In the genomic region with DNA sequence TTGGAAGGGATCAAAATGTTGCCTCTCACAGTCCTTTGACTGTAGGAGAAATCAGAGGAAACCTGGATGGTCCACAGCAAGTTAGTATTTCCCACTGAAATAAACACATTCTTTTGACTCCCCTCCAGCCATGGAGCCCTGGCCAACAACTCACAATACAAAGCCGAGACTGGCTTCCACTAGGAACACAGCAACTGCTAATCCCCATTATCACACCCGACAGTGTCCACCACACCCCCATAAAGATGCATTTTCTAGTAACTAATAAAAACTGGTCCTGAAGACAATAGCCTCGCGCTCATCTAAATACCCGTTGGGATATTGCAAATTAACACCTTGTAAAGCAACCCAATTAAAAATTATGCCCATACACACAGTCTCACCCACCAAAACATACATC, we compare ENCODE assay signal across 9 cellular contexts. TPM values are rescaled to one million over a fixed set of nuclear protein-coding genes. Genes with fewer than 3 reads are reported as not detected.
DNase-seq lines count a peak whose midpoint lies in the region; ATAC-seq and TF ChIP-seq lines count a peak whose summit lies in the region.
"Had no signal": no experiment of that assay in that cellular context is flagged by ENCODE, and none has a peak within 500 bp of the region (broad histone marks: within the 10 kb centered on the region; RNA-seq: fewer than 3 reads in every experiment).

No MANE protein-coding gene starts in this region.

- peaks cover 16% of the 10 kb centered on the region for H3K27me3 ChIP-seq in CD4-positive, alpha-beta memory T cell (ENCODE audit: insufficient read depth, low read length)
- H3K27me3 ChIP-seq in PC-3 (ENCODE audit: low read length) (peaks cover 16% of the 10 kb centered on the region), endocrine pancreas (ENCODE audit: control insufficient read depth, insufficient read depth, low read length) (no peaks in the 10 kb centered on the region), neuron (ENCODE audit: insufficient read depth, low read length) (no peaks in the 10 kb centered on the region)

- H3K27ac Mint-ChIP-seq in CD4-positive, alpha-beta memory T cell, result no peak overlapping the region

- POLR2A ChIA-PET in CD4-positive, alpha-beta memory T cell (lab: Charles Lee; ENCODE audit: partially characterized antibody), result no interaction called here
- POLR2A ChIA-PET in PC-3 (lab: Charles Lee; ENCODE audit: unreplicated experiment), result no interaction called here

- no peak for DNase-seq in CD4-positive, alpha-beta memory T cell
- DNase-seq in PC-3 (peak; percentile 22), NCI-H2196 (lab: John Stamatoyannopoulos, UW; ENCODE audit: unreplicated experiment) (no peak), LoVo (ENCODE audit: low spot score) (no peak)
- no peak for DNase-seq in stimulated activated CD4-positive, alpha-beta T cell treated with anti-CD3 and anti-CD28 coated beads, Interleukin-4, amount 100 ng/mL, for 24 hours
- DNase-seq: naive B cell had no signal

- peak overlapping the region; percentile 88 for H3K4me2 ChIP-seq in PC-3 (ENCODE audit: low read length)

- no peaks in the 10 kb centered on the region for H3K36me3 ChIP-seq in CD4-positive, alpha-beta memory T cell (ENCODE audit: insufficient read depth, low read length)
- H3K36me3 ChIP-seq in PC-3 (ENCODE audit: low read depth, low read length), result no peaks in the 10 kb centered on the region
- no peaks in the 10 kb centered on the region for H3K36me3 ChIP-seq in endocrine pancreas (ENCODE audit: control insufficient read depth, insufficient read depth, low read length)
- H3K36me3 ChIP-seq in neuron (ENCODE audit: insufficient read depth, low read length), result peaks cover 3% of the 10 kb centered on the region

- H3K4me1 Mint-ChIP-seq in CD4-positive, alpha-beta memory T cell, result peaks cover 4 to 17% (median 8%) of the 10 kb centered on the region in 4 donors

- intact Hi-C loops in CD4-positive, alpha-beta memory T cell (cut with micrococcal nuclease), result no loop called here
- intact Hi-C loops in PC-3 (cut with micrococcal nuclease), result loop anchor here (5.0 kb wide), 1 partner anchor 85 kb away; no protein-coding TSS in a partner anchor

- peaks cover 33% of the 10 kb centered on the region for H3K79me2 ChIP-seq in PC-3 (ENCODE audit: low read length)

- peaks cover 31 to 45% of the 10 kb centered on the region in 2 donors for H3K27me3 Mint-ChIP-seq in CD4-positive, alpha-beta memory T cell

- no peaks in the 10 kb centered on the region for H3K9me3 ChIP-seq in CD4-positive, alpha-beta memory T cell (ENCODE audit: control insufficient read depth in 1 of 2, low read length in 2 of 2)
- H3K9me3 ChIP-seq in PC-3 (ENCODE audit: low read length) (no peaks in the 10 kb centered on the region), endocrine pancreas (ENCODE audit: control insufficient read depth, low read length) (no peaks in the 10 kb centered on the region), neuron (ENCODE audit: low read length) (no peaks in the 10 kb centered on the region)

- no peaks in the 10 kb centered on the region for H3K36me3 Mint-ChIP-seq in CD4-positive, alpha-beta memory T cell
- H3K36me3 Mint-ChIP-seq: naive B cell had no signal

- peak overlapping the region; percentile 95 for H2AFZ ChIP-seq in PC-3 (ENCODE audit: low read length)
- peak overlapping the region; percentile 87 for H2AFZ ChIP-seq in neuron (ENCODE audit: low read depth, low read length)

- TF ChIP-seq CTCF in PC-3 (conservative IDR thresholded peaks at IDR 0.05; ENCODE audit: low read depth, low read length), result no peak

- no peak overlapping the region for H3K4me3 ChIP-seq in CD4-positive, alpha-beta memory T cell (ENCODE audit: low read length in 2 of 2)
- peak overlapping the region; percentile 82 for H3K4me3 ChIP-seq in PC-3 (ENCODE audit: low read length)
- peak overlapping the region; percentile 68 for H3K4me3 ChIP-seq in endocrine pancreas (ENCODE audit: control insufficient read depth, insufficient read depth, low read length)
- H3K4me3 ChIP-seq in neuron (ENCODE audit: low read length), result peak overlapping the region; percentile 95

- no peaks in the 10 kb centered on the region for H3K9me2 ChIP-seq in PC-3 (replicated peaks; ENCODE audit: low read length)

- peaks cover 4% of the 10 kb centered on the region for H3F3A ChIP-seq in PC-3 (ENCODE audit: low read length, unreplicated experiment)

- H3K4me1 ChIP-seq in CD4-positive, alpha-beta memory T cell (ENCODE audit: insufficient read depth, low read length), result no peaks in the 10 kb centered on the region
- H3K4me1 ChIP-seq in PC-3 (ENCODE audit: insufficient read depth, low read length) (peaks cover 32% of the 10 kb centered on the region), endocrine pancreas (ENCODE audit: control insufficient read depth, insufficient read depth, low read length) (no peaks in the 10 kb centered on the region), neuron (ENCODE audit: insufficient read depth, low read length) (peaks cover 16% of the 10 kb centered on the region)

- H3K9ac ChIP-seq in PC-3 (ENCODE audit: low read length), result peak overlapping the region; percentile 73
- H3K9ac ChIP-seq in endocrine pancreas (ENCODE audit: control insufficient read depth, insufficient read depth, low read length), result no peak overlapping the region

- CTCF ChIA-PET in CD4-positive, alpha-beta memory T cell (lab: Charles Lee; ENCODE audit: partially characterized antibody), result no interaction called here
- CTCF ChIA-PET in PC-3 (lab: Charles Lee), result interaction anchor here (1.0 kb wide), 1 partner anchor 95 kb away, joined by 5 read pairs; the partner anchor contains the start of gene TYSND1

- no peak overlapping the region for H3K27ac ChIP-seq in CD4-positive, alpha-beta memory T cell (ENCODE audit: low read depth, low read length)
- no peak overlapping the region for H3K27ac ChIP-seq in PC-3 (ENCODE audit: low read length)

- no peaks in the 10 kb centered on the region for H4K20me1 ChIP-seq in PC-3 (ENCODE audit: low read length)

- ATAC-seq in PC-3 (no peak), HG03095 (IDR thresholded peaks at IDR 0.05; ENCODE audit: unreplicated experiment) (no peak)

- H3K4me3 Mint-ChIP-seq in CD4-positive, alpha-beta memory T cell, result peak overlapping the region in 6 of 8 donors; percentile 4 to 89 (median 85)

- no peaks in the 10 kb centered on the region for H3K9me3 Mint-ChIP-seq in CD4-positive, alpha-beta memory T cell
- H3K9me3 Mint-ChIP-seq: naive B cell had no signal

- BruUV-seq in PC-3 (replicated peaks; lab: Mats Ljungman, UMichigan), result TSS peak; percentile 25

RNA-seq across cellular contexts. Expression of gene MACROH2A2, which starts 0.8 kb away (rescaled TPM):
- 1 to 10 TPM; 4.8 to 5.5 TPM for total RNA-seq in CD4-positive, alpha-beta memory T cell
- polyA plus RNA-seq in CD4-positive, alpha-beta memory T cell, result 1 to 10 TPM; 4.6 to 5.6 TPM
- total RNA-seq in PC-3 (2014; rRNA removed), result 86.7 and 103 TPM in 2 replicates

Comparison
In these comparisons a context has a peak if more than half of its experiments do, and no peak if none do; other contexts are left out.
1. H3K4me3 ChIP-seq: peak in PC-3 (single experiment), endocrine pancreas (single experiment) and neuron (single experiment); none in CD4-positive, alpha-beta memory T cell (0 of 2).
2. RNA of gene MACROH2A2, which starts 0.8 kb away (total RNA-seq): 86.7 to 103 TPM in PC-3; 4.8 to 5.5 TPM in CD4-positive, alpha-beta memory T cell; every median in the first group is over 10 times any median in the second.